ENCODE assay signal across 27 cellular contexts in genomic region chr2:118643286-118643685, GRCh38.
"Had no signal": no experiment of that assay in that cellular context is flagged by ENCODE, and none has a peak within 500 bp of the region (broad histone marks: within the 10 kb centered on the region; RNA-seq: fewer than 3 reads in every experiment).

No MANE protein-coding gene starts in this region.

- H3K4me3 ChIP-seq: Peyer's patch, SJSA1 had no signal

- DNase-seq: activated CD4-positive, alpha-beta memory T cell treated with anti-CD3 and anti-CD28 coated beads, Interleukin-2, amount 10 ng/mL, durations not matched to agents 7 days and 5 days; activated CD4-positive, alpha-beta T cell treated with anti-CD3 and anti-CD28 coated beads for 1 hour; activated CD4-positive, alpha-beta T cell treated with anti-CD3 and anti-CD28 coated beads, Interleukin-2, amount 10 ng/mL, durations not matched to agents 7 days and 5 days; activated gamma-delta T cell; activated naive CD4-positive, alpha-beta T cell treated with anti-CD3 and anti-CD28 coated beads for 36 hours; activated T-cell treated with anti-CD3 and anti-CD28 coated beads for 4 hours; activated T-cell treated with anti-CD3 and anti-CD28 coated beads, Interleukin-2, amount 50 U/mL, for 48 hours; amygdala; cerebellar nuclear complex; KG1; NCI-H1092; NCI-H1417; NCI-H2029; NCI-H2107; NCI-H2171 treated with DMSO at 0.1 percent for 48 hours; NCI-H345; NCI-H510A; NCI-H69; NK-92 treated with Interleukin-12 subunit alpha and Interleukin-12 subunit beta, amount 100 ng/mL, for 24 hours; OCI-M1; Peyer's patch; SHP77 had no signal

- H3K27ac ChIP-seq: Peyer's patch, SJSA1 had no signal

- H3K9me3 ChIP-seq: Peyer's patch, SJSA1 had no signal

- H3K27me3 ChIP-seq: Peyer's patch, SJSA1 had no signal

- H3K36me3 Mint-ChIP-seq: activated naive CD8-positive, alpha-beta T cell; WTC11 had no signal

- H3K4me3 Mint-ChIP-seq: activated CD4-positive, alpha-beta memory T cell treated with anti-CD3 and anti-CD28 coated beads, Interleukin-2, amount 10 ng/mL, durations not matched to agents 7 days and 5 days; activated CD4-positive, alpha-beta T cell treated with anti-CD3 and anti-CD28 coated beads, Interleukin-2, amount 10 ng/mL, durations not matched to agents 7 days and 5 days; activated naive CD4-positive, alpha-beta T cell treated with anti-CD3 and anti-CD28 coated beads for 36 hours; activated naive CD8-positive, alpha-beta T cell; activated T-helper 17 cell treated with anti-CD3 and anti-CD28 coated beads, Interleukin-2, amount 50 U/mL, for 72 hours; T-helper 1 cell treated with Interleukin-12 subunit alpha and Interleukin-12 subunit beta and Interleukin-4 antibody, amounts not matched to agents 30 μg/mL and 1 μg/mL, for 36 hours; WTC11 had no signal

- H3K4me1 Mint-ChIP-seq: activated CD4-positive, alpha-beta memory T cell treated with anti-CD3 and anti-CD28 coated beads, Interleukin-2, amount 10 ng/mL, durations not matched to agents 7 days and 5 days; activated CD4-positive, alpha-beta T cell treated with anti-CD3 and anti-CD28 coated beads, Interleukin-2, amount 10 ng/mL, durations not matched to agents 7 days and 5 days; activated T-helper 17 cell treated with anti-CD3 and anti-CD28 coated beads, Interleukin-2, amount 50 U/mL, for 72 hours had no signal

- H3K36me3 ChIP-seq: Peyer's patch, SJSA1 had no signal

- H3K4me1 ChIP-seq: Peyer's patch, SJSA1 had no signal

- ATAC-seq: activated T-helper 17 cell treated with anti-CD3 and anti-CD28 coated beads, Interleukin-2, amount 50 U/mL, for 72 hours had no signal

- H3K27ac Mint-ChIP-seq: activated CD4-positive, alpha-beta memory T cell treated with anti-CD3 and anti-CD28 coated beads, Interleukin-2, amount 10 ng/mL, durations not matched to agents 7 days and 5 days; activated CD4-positive, alpha-beta T cell treated with anti-CD3 and anti-CD28 coated beads, Interleukin-2, amount 10 ng/mL, durations not matched to agents 7 days and 5 days; activated naive CD4-positive, alpha-beta T cell treated with anti-CD3 and anti-CD28 coated beads for 36 hours; activated naive CD8-positive, alpha-beta T cell; activated T-helper 17 cell treated with anti-CD3 and anti-CD28 coated beads, Interleukin-2, amount 50 U/mL, for 72 hours; T-helper 1 cell treated with Interleukin-12 subunit alpha and Interleukin-12 subunit beta and Interleukin-4 antibody, amounts not matched to agents 30 μg/mL and 1 μg/mL, for 36 hours had no signal

- H3K27me3 Mint-ChIP-seq: activated CD4-positive, alpha-beta memory T cell treated with anti-CD3 and anti-CD28 coated beads, Interleukin-2, amount 10 ng/mL, durations not matched to agents 7 days and 5 days had no signal

- H3K9me3 Mint-ChIP-seq: activated CD4-positive, alpha-beta memory T cell treated with anti-CD3 and anti-CD28 coated beads, Interleukin-2, amount 10 ng/mL, durations not matched to agents 7 days and 5 days; activated CD4-positive, alpha-beta T cell treated with anti-CD3 and anti-CD28 coated beads, Interleukin-2, amount 10 ng/mL, durations not matched to agents 7 days and 5 days; activated T-helper 17 cell treated with anti-CD3 and anti-CD28 coated beads, Interleukin-2, amount 50 U/mL, for 72 hours; T-helper 1 cell treated with Interleukin-12 subunit alpha and Interleukin-12 subunit beta and Interleukin-4 antibody, amounts not matched to agents 30 μg/mL and 1 μg/mL, for 36 hours had no signal
